Comparison of ENCODE assay signal across 8 cellular contexts in the genomic region with DNA sequence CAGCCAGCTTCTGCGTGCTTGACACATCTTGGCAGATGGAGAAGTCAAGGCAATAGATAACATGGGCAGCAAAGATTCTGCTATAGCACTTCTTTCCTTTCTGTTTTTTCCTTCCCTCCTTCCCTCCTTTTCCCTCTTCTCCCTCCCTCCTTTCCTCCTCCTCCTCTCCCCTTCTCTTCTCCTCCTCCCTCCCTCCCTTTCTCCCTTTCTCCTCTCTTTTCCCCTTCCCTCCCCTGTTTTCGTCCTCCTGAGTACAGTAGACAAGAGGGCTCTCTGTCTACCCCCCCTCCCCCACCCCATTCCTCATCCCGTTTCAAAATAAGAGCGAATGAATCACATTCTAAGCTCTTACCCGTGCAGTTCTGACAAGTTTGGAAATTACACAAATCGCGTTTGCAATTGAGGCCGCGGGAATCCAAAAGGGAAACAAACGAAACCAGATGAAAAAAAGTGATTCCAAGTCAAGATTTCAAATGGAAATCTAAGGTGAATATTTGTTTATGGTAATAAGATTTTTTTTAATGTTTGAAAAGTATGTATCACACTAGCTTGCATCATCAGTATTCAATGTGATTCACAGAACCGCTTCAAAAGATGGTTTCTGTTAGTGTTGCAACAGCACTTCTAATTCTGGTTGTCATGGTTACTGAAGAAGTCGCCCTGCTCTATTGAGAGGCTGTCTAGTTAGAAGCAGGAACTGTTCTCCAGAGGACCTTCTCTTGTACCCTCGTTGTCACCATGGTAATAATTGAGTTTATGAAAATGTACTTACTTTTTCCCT. TPM values are rescaled to one million over a fixed set of nuclear protein-coding genes. Genes with fewer than 3 reads are reported as not detected.
DNase-seq lines count a peak whose midpoint lies in the region; ATAC-seq and TF ChIP-seq lines count a peak whose summit lies in the region.

No MANE protein-coding gene starts in this region.

- in situ Hi-C loops in SK-MEL-5 (cut with HindIII; ENCODE audit: low pct_unique_long_range_greater_than_20kb, low sequenced_read_pairs) (no loop called here), mammary epithelial cell (cut with MboI; ENCODE audit: low sequenced_read_pairs in 2 of 2) (no loop called here)

- peak; percentile 76 to 82 for DNase-seq in AML-193 (lab: John Stamatoyannopoulos, UW)
- peak; percentile 76 to 87 for DNase-seq in HL-60 (ENCODE audit: low read depth in 1 of 2, low spot score in 1 of 2)
- DNase-seq in SK-MEL-5 (ENCODE audit: low read depth, low spot score): peak; percentile 92
- DNase-seq in mammary epithelial cell: peak; percentile 86
- DNase-seq in iPS-NIHi7 (ENCODE audit: extremely low spot score): peak; percentile 54
- no peak for DNase-seq in spleen
- DNase-seq in NCI-H2107 (lab: John Stamatoyannopoulos, UW): no peak

- H3K4me1 ChIP-seq in mammary epithelial cell (ENCODE audit: insufficient read depth, low read length) (peaks cover 24% of the 10 kb centered on the region), spleen (peaks cover 11 to 37% (median 30%) of the 10 kb centered on the region in 6 donors)

- peaks cover 26% of the 10 kb centered on the region for H3K27me3 ChIP-seq in HL-60 (ENCODE audit: insufficient read depth, poor library complexity, severe bottlenecking)
- H3K27me3 ChIP-seq in mammary epithelial cell (ENCODE audit: insufficient read depth, low read length): peaks cover 4% of the 10 kb centered on the region
- H3K27me3 ChIP-seq in spleen (replicated peaks in 1 of 7): peaks cover 0 to 25% (median 12%) of the 10 kb centered on the region in 7 donors

- H3K4me2 ChIP-seq in mammary epithelial cell (ENCODE audit: insufficient read depth, low read depth, low read length): peak overlapping the region; percentile 94

- H3K27ac ChIP-seq in HL-60 (replicated peaks): no peak overlapping the region
- peak overlapping the region; percentile 79 for H3K27ac ChIP-seq in mammary epithelial cell (ENCODE audit: insufficient read depth, low read depth, low read length)
- H3K27ac ChIP-seq in spleen: no peak overlapping the region

- intact Hi-C loops in mammary epithelial cell (cut with micrococcal nuclease) (no loop called here), spleen (cut with DNase I; ENCODE audit: low total_unique reads) (no loop called here)

- H3K4me3 ChIP-seq in HL-60 (replicated peaks; ENCODE audit: insufficient read depth, low read length) (peak overlapping the region; percentile 22), mammary epithelial cell (replicated peaks in 1 of 3; ENCODE audit: insufficient read depth in 1 of 3, low read depth in 2 of 3, low read length in 3 of 3) (peak overlapping the region; percentile 41 to 48 (median 44)), spleen (peak overlapping the region; percentile 24 to 76 (median 52))

- peak overlapping the region; percentile 85 for H2AFZ ChIP-seq in mammary epithelial cell (ENCODE audit: low read depth, low read length)

- TF ChIP-seq CTCF in HL-60 (IDR thresholded peaks at IDR 0.05; ENCODE audit: insufficient read depth, low read length) (no peak), mammary epithelial cell (conservative IDR thresholded peaks at IDR 0.05 in 1 of 2, IDR thresholded peaks at IDR 0.05 in 1 of 2; ENCODE audit: extremely low read depth in 1 of 2, insufficient read depth in 1 of 2, low read depth in 1 of 2, low read length in 2 of 2) (no peak), spleen (IDR thresholded peaks at IDR 0.05 in 8 of 11, conservative IDR thresholded peaks at IDR 0.05 in 3 of 11) (no peak)

- BruUV-seq in mammary epithelial cell (replicated peaks; lab: Mats Ljungman, UMichigan): no TSS peak

- H3K9ac ChIP-seq in mammary epithelial cell (ENCODE audit: insufficient read depth, low read length): peak overlapping the region; percentile 51

- CTCF ChIA-PET in mammary epithelial cell (lab: Charles Lee; ENCODE audit: low non-redundant PET): no interaction called here

- H3K9me3 ChIP-seq in mammary epithelial cell (replicated peaks; ENCODE audit: insufficient read depth, low read length) (no peaks in the 10 kb centered on the region), spleen (peaks cover 0 to 2% (median 0%) of the 10 kb centered on the region in 8 donors)

- ATAC-seq in GM19035 (IDR thresholded peaks at IDR 0.05; ENCODE audit: unreplicated experiment): peak; percentile 43

- H3K36me3 ChIP-seq in mammary epithelial cell (ENCODE audit: insufficient read depth, low read length): no peaks in the 10 kb centered on the region
- H3K36me3 ChIP-seq in spleen: no peaks in the 10 kb centered on the region

- no peaks in the 10 kb centered on the region for H4K20me1 ChIP-seq in mammary epithelial cell (ENCODE audit: insufficient read depth, low read length)

- dilution Hi-C loops in mammary epithelial cell (cut with HindIII; ENCODE audit: low sequenced_read_pairs): no loop called here

- TF ChIP-seq POLR2A in spleen (IDR thresholded peaks at IDR 0.05): no peak

- H3K79me2 ChIP-seq in mammary epithelial cell (ENCODE audit: insufficient read depth, low read length): no peaks in the 10 kb centered on the region

- 13% methylated on average over 13 of the region's 13 CpGs for WGBS in mammary epithelial cell (ENCODE audit: low coverage, missing lambda C conversion rate)
- 3 to 9% (median 4%) methylated on average over 13 of the region's 13 CpGs for WGBS in spleen, 5 donors

RNA-seq across cellular contexts. Expression of a gene that starts 1.3 kb away (rescaled TPM):
- 0.19 and 0.61 TPM in 2 replicates for total RNA-seq in SK-MEL-5 (2014; rRNA removed; shearing (Covaris generic))
- polyA plus RNA-seq in SK-MEL-5 (2015; cell fraction: cytosol; rRNA removed): 1.1 and 1.2 TPM in 2 replicates
- polyA plus RNA-seq in SK-MEL-5 (2015; cell fraction: nucleus; rRNA removed): 0.10 and 0.24 TPM in 2 replicates
- total RNA-seq in mammary epithelial cell (under 1 TPM; under 0.01 to 0.26 TPM), spleen (1 to 10 TPM in 1 of 7 donors, under 1 TPM in 5, not detected in 1; 0.34 to 1.1 (median 0.74) TPM)
- polyA plus RNA-seq in mammary epithelial cell (0.07 TPM), spleen (under 1 TPM; 0.13 to 0.28 (median 0.21) TPM)
- 1.5 TPM for polyA minus RNA-seq in mammary epithelial cell

Comparison
In these comparisons a context has a peak if more than half of its experiments do, and no peak if none do; other contexts are left out.
1. DNase-seq: peak in AML-193 (2 of 2), HL-60 (2 of 2), SK-MEL-5 (single experiment), mammary epithelial cell (single experiment) and iPS-NIHi7 (single experiment); none in spleen (single experiment) and NCI-H2107 (single experiment).
2. Peak in every context shown above with its lines, with median percentiles within 50 percentile points of each other: H3K4me3 ChIP-seq.